ENCODE assay signal across 27 cellular contexts in genomic region chr4:141746026-141746425, GRCh38.
"Had no signal": no experiment of that assay in that cellular context is flagged by ENCODE, and none has a peak within 500 bp of the region (broad histone marks: within the 10 kb centered on the region; RNA-seq: fewer than 3 reads in every experiment).

No MANE protein-coding gene starts in this region.

- H3K36me3 ChIP-seq: colonic mucosa, esophagus squamous epithelium, gastroesophageal sphincter, heart left ventricle, left lung, lower lobe of right lung had no signal

- H2AFZ ChIP-seq: hepatocyte had no signal

- H3K27me3 Mint-ChIP-seq: dendritic cell treated with granulocyte-macrophage colony-stimulating factor and Interleukin-4, amounts not matched to agents 40 ng/mL and 50 ng/mL, for 4 days; naive B cell had no signal

- DNase-seq: colonic mucosa; cortex of kidney; dorsolateral prefrontal cortex; effector CD4-positive, alpha-beta T cell; effector memory CD4-positive, alpha-beta T cell; erythroblast; esophagus squamous epithelium; foreskin keratinocyte; heart left ventricle; hypothalamus; immature natural killer cell; islet precursor cell; kidney; kidney glomerular epithelial cell; left cardiac atrium; left lung; left ventricle myocardium superior; lower lobe of right lung; mesenchymal stem cell; mucosa of descending colon; naive B cell; naive thymus-derived CD8-positive, alpha-beta T cell had no signal

- H3K4me2 ChIP-seq: hepatocyte had no signal

- H3K9me3 ChIP-seq: colonic mucosa had no signal

- H3K36me3 Mint-ChIP-seq: immature natural killer cell had no signal

- FAIRE-seq: kidney had no signal

- H3K4me1 Mint-ChIP-seq: immature natural killer cell; naive B cell; naive thymus-derived CD8-positive, alpha-beta T cell had no signal

- H3K27me3 ChIP-seq: colonic mucosa, dorsolateral prefrontal cortex, esophagus squamous epithelium, gastroesophageal sphincter, heart left ventricle, hepatocyte, left lung had no signal

- H3K4me3 ChIP-seq: colonic mucosa, dorsolateral prefrontal cortex, esophagus squamous epithelium, gastroesophageal sphincter, heart left ventricle, hepatocyte, left lung, lower lobe of right lung, mucosa of descending colon had no signal

- H3K4me1 ChIP-seq: colonic mucosa, esophagus squamous epithelium, foreskin keratinocyte, gastroesophageal sphincter, heart left ventricle, left lung, lower lobe of right lung had no signal

- H3K4me3 Mint-ChIP-seq: dendritic cell treated with granulocyte-macrophage colony-stimulating factor and Interleukin-4, amounts not matched to agents 40 ng/mL and 50 ng/mL, for 4 days; immature natural killer cell; mesothelial cell of epicardium; naive B cell; naive thymus-derived CD8-positive, alpha-beta T cell had no signal

- H3K79me2 ChIP-seq: hepatocyte had no signal

- H3K27ac Mint-ChIP-seq: dendritic cell treated with granulocyte-macrophage colony-stimulating factor and Interleukin-4, amounts not matched to agents 40 ng/mL and 50 ng/mL, for 4 days; immature natural killer cell; mesothelial cell of epicardium; naive B cell; naive thymus-derived CD8-positive, alpha-beta T cell had no signal

- H3K27ac ChIP-seq: colonic mucosa, dorsolateral prefrontal cortex, epithelial cell of prostate, esophagus squamous epithelium, foreskin keratinocyte, gastroesophageal sphincter, heart left ventricle, hepatocyte, left lung, lower lobe of right lung had no signal
